ENCODE assay signal across 1 cellular context in genomic region chr3:48847053-48847585, GRCh38.
TF ChIP-seq lines count a peak whose summit lies in the region.

No MANE protein-coding gene starts in this region.

TF ChIP-seq in K562, 482 proteins besides CTCF, POLR2A, EP300 and RAD21 (continued from another document and continues in another):
- TF ChIP-seq CHD7 (IDR thresholded peaks at IDR 0.05; ENCODE audit: low read depth, low read length) (no peak), SNAPC5 (CRISPR knock-in tag; IDR thresholded peaks at IDR 0.05) (no peak), SMARCE1 (IDR thresholded peaks at IDR 0.05) (0 out of 2 replicates have a peak, but pooled peaks have one; percentile 28), LCOR (CRISPR knock-in tag; IDR thresholded peaks at IDR 0.05) (no peak), THRB (CRISPR knock-in tag; conservative IDR thresholded peaks at IDR 0.05) (no peak), NBN (IDR thresholded peaks at IDR 0.05; ENCODE audit: low read depth) (no peak), BHLHE40 (IDR thresholded peaks at IDR 0.05; ENCODE audit: low read length) (peak; percentile 45; the same call in 1 of the 2 replicates), MGA (IDR thresholded peaks at IDR 0.05) (peak; percentile 88), THAP7 (CRISPR knock-in tag; IDR thresholded peaks at IDR 0.05) (no peak), CBX5 (IDR thresholded peaks at IDR 0.05; ENCODE audit: borderline replicate concordance, low read depth) (no peak), ZZZ3 (IDR thresholded peaks at IDR 0.05) (no peak), NONO (IDR thresholded peaks at IDR 0.05; ENCODE audit: low read depth in 2 of 2, low read length in 1 of 2) (no peak), ERF (CRISPR knock-in tag; IDR thresholded peaks at IDR 0.05) (no peak), FOXJ3 (CRISPR knock-in tag; IDR thresholded peaks at IDR 0.05) (no peak), BCOR (IDR thresholded peaks at IDR 0.05) (0 out of 2 replicates have a peak, but pooled peaks have one; percentile 20), FOXA1 (IDR thresholded peaks at IDR 0.05; ENCODE audit: borderline replicate concordance) (no peak), JUND (IDR thresholded peaks at IDR 0.05; ENCODE audit: borderline replicate concordance, low read depth, low read length) (no peak), JUND (tag; IDR thresholded peaks at IDR 0.05; ENCODE audit: borderline replicate concordance, low read depth, low read length) (no peak), KDM4B (IDR thresholded peaks at IDR 0.05; ENCODE audit: borderline replicate concordance in 2 of 2, low read depth in 1 of 2) (no peak), XRCC3 (IDR thresholded peaks at IDR 0.05) (no peak), NR2C2 (CRISPR knock-in tag; IDR thresholded peaks at IDR 0.05) (no peak; the same call in 1 of the 2 replicates), NR2C2 (tag; IDR thresholded peaks at IDR 0.05) (no peak), RB1 (IDR thresholded peaks at IDR 0.05; ENCODE audit: low read depth) (no peak), TRIM25 (IDR thresholded peaks at IDR 0.05; ENCODE audit: borderline replicate concordance) (no peak), ZNF696 (CRISPR knock-in tag; conservative IDR thresholded peaks at IDR 0.05) (no peak), MEIS2 (IDR thresholded peaks at IDR 0.05; ENCODE audit: partially characterized antibody) (no peak)
